ENCODE assay signal across 10 cellular contexts in the genomic region with DNA sequence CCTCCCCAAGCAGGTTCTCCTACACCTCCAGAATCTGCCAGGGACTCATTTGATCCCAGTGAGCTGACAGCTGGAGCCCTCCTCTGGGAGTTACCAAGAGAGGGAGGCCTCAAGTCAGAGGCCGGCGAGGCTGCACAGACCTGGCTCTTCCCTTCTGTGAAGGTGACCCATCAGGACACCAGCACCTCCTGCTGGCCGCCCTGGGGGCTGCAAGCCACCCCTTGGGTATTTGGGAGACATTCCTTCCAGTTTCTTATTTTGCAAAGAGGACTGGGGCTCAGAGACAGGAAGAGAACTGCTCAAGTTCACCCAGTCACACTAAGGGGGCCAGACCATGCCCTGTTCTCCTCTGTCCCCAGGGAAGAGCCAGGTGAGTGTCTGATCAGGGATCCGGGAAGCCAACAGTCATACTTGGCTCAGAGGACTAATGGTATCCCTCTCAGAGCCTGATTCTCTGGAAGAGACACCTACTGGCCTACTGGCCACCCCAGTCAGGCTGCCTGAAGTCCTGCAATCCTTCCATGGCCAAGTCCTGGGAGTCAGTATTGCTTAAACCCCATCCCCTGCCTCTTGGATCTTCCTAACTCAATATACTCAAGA. TPM values are rescaled to one million over a fixed set of nuclear protein-coding genes. Genes with fewer than 3 reads are reported as not detected.
DNase-seq lines count a peak whose midpoint lies in the region; ATAC-seq, FAIRE-seq and TF ChIP-seq lines count a peak whose summit lies in the region.
"Had no signal": no experiment of that assay in that cellular context is flagged by ENCODE, and none has a peak within 500 bp of the region (broad histone marks: within the 10 kb centered on the region; RNA-seq: fewer than 3 reads in every experiment).

No MANE protein-coding gene starts in this region.

- no peak overlapping the region for H4K8ac ChIP-seq in trophoblast cell (ENCODE audit: low read depth, low read length)

- FAIRE-seq in bronchial epithelial cell (lab: Jason Lieb, UNC) = no peak

- no peaks in the 10 kb centered on the region for H3K79me2 ChIP-seq in DOHH2 (ENCODE audit: control insufficient read depth, low read length)
- no peaks in the 10 kb centered on the region for H3K79me2 ChIP-seq in KMS-11 (ENCODE audit: insufficient read depth, low read depth)
- no peaks in the 10 kb centered on the region for H3K79me2 ChIP-seq in trophoblast cell (ENCODE audit: control insufficient read depth, insufficient read depth, low read length, poor library complexity)

- H3K27me3 Mint-ChIP-seq in naive B cell = no peaks in the 10 kb centered on the region
- peaks cover 7 to 16% (median 8%) of the 10 kb centered on the region in 3 donors for H3K27me3 Mint-ChIP-seq in immature natural killer cell (ENCODE audit: low read depth in 3 of 3)

- H3K9me3 ChIP-seq in DOHH2 (ENCODE audit: control insufficient read depth, insufficient read depth, low read length) (no peaks in the 10 kb centered on the region), trophoblast cell (ENCODE audit: insufficient read depth, low read depth, low read length) (no peaks in the 10 kb centered on the region)

- H3K9ac ChIP-seq in KMS-11 = no peak overlapping the region
- no peak overlapping the region for H3K9ac ChIP-seq in trophoblast cell (ENCODE audit: low read length)

- H2AK5ac ChIP-seq in trophoblast cell (ENCODE audit: low read length) = no peak overlapping the region

- no peak overlapping the region for H2BK12ac ChIP-seq in trophoblast cell (ENCODE audit: low read length)

- H3K79me1 ChIP-seq in trophoblast cell (ENCODE audit: low read length) = no peaks in the 10 kb centered on the region

- H3K36me3 ChIP-seq in DOHH2 (ENCODE audit: control insufficient read depth, low read length) (no peaks in the 10 kb centered on the region), KMS-11 (ENCODE audit: insufficient read depth) (no peaks in the 10 kb centered on the region), bronchial epithelial cell (ENCODE audit: control insufficient read depth, insufficient read depth, low read length) (no peaks in the 10 kb centered on the region), trophoblast cell (ENCODE audit: control insufficient read depth in 1 of 2, insufficient read depth in 2 of 2, low read length in 2 of 2) (no peaks in the 10 kb centered on the region)

- H3K4me1 Mint-ChIP-seq in naive B cell (peaks cover 28 to 48% (median 32%) of the 10 kb centered on the region in 3 donors), immature natural killer cell (peaks cover 4 to 5% of the 10 kb centered on the region in 2 donors)
- H3K4me1 Mint-ChIP-seq: mesothelial cell of epicardium had no signal

- no peaks in the 10 kb centered on the region for H3K4me1 ChIP-seq in DOHH2 (ENCODE audit: control insufficient read depth, low read length)
- H3K4me1 ChIP-seq in KMS-11 (ENCODE audit: low read depth, poor library complexity, severe bottlenecking) = no peaks in the 10 kb centered on the region
- peaks cover 3 to 5% of the 10 kb centered on the region in 2 experiments for H3K4me1 ChIP-seq in trophoblast cell (ENCODE audit: control insufficient read depth in 1 of 2, insufficient read depth in 2 of 2, low read length in 2 of 2)

- no peak overlapping the region for H3K23ac ChIP-seq in trophoblast cell (ENCODE audit: low read length)

- no peak overlapping the region for H2BK5ac ChIP-seq in trophoblast cell (ENCODE audit: low read depth, low read length, poor library complexity)

- no peak overlapping the region for H4K91ac ChIP-seq in trophoblast cell (ENCODE audit: low read depth, low read length)

- H2AFZ ChIP-seq in KMS-11 (ENCODE audit: low read depth) (no peak overlapping the region), trophoblast cell (ENCODE audit: insufficient read depth, low read length, poor library complexity) (no peak overlapping the region)

- peak; percentile 22 to 50 for ATAC-seq in naive B cell (ENCODE audit: low read depth in 2 of 2)

- H3K4ac ChIP-seq in trophoblast cell (ENCODE audit: low read depth, low read length) = no peak overlapping the region

- H3K4me3 ChIP-seq in DOHH2 (ENCODE audit: low read length) = no peak overlapping the region
- H3K4me3 ChIP-seq in KMS-11 (IDR thresholded peaks at IDR 0.05; ENCODE audit: insufficient read depth, low read depth, low read length) = no peak overlapping the region
- no peak overlapping the region for H3K4me3 ChIP-seq in bronchial epithelial cell (ENCODE audit: low read depth, low read length)
- H3K4me3 ChIP-seq in trophoblast cell (ENCODE audit: low read depth, low read length) = no peak overlapping the region

- H3K27me3 ChIP-seq in DOHH2 (ENCODE audit: control insufficient read depth, low read length) (peaks cover 12% of the 10 kb centered on the region), KMS-11 (ENCODE audit: insufficient read depth, low read depth) (no peaks in the 10 kb centered on the region), bronchial epithelial cell (ENCODE audit: control insufficient read depth, insufficient read depth, low read length) (peaks cover 3% of the 10 kb centered on the region), trophoblast cell (ENCODE audit: insufficient read depth, low read length) (no peaks in the 10 kb centered on the region)

- no peak overlapping the region for H3K18ac ChIP-seq in trophoblast cell (ENCODE audit: low read length)

- no peak overlapping the region for H3K14ac ChIP-seq in trophoblast cell (ENCODE audit: low read length)

- no peak overlapping the region for H2BK120ac ChIP-seq in trophoblast cell (ENCODE audit: insufficient read depth, low read length, poor library complexity)

- H3K9me2 ChIP-seq in DOHH2 (replicated peaks; ENCODE audit: control insufficient read depth, low read length) = no peaks in the 10 kb centered on the region

- H3K27ac Mint-ChIP-seq in naive B cell (peak overlapping the region in 3 of 6 donors; percentile 9 to 70 (median 27)), immature natural killer cell (no peak overlapping the region)
- H3K27ac Mint-ChIP-seq: mesothelial cell of epicardium had no signal

- no peaks in the 10 kb centered on the region for H3K36me3 Mint-ChIP-seq in naive B cell
- no peaks in the 10 kb centered on the region for H3K36me3 Mint-ChIP-seq in immature natural killer cell
- H3K36me3 Mint-ChIP-seq: mesothelial cell of epicardium had no signal

- no peaks in the 10 kb centered on the region for H3F3A ChIP-seq in DOHH2 (ENCODE audit: control insufficient read depth, insufficient read depth)

- H3K4me3 Mint-ChIP-seq in naive B cell = peak overlapping the region in 3 of 8 donors; percentile 6 to 60 (median 35)
- H3K4me3 Mint-ChIP-seq in immature natural killer cell = no peak overlapping the region
- H3K4me3 Mint-ChIP-seq: mesothelial cell of epicardium had no signal

- H3K27ac ChIP-seq in DOHH2 (ENCODE audit: low read depth, low read length) (no peak overlapping the region), KMS-11 (no peak overlapping the region), trophoblast cell (ENCODE audit: low read depth, low read length) (no peak overlapping the region)

- TF ChIP-seq CTCF in DOHH2 (IDR thresholded peaks at IDR 0.05; ENCODE audit: low read depth, low read length, poor library complexity, severe bottlenecking) (peak; percentile 74), KMS-11 (conservative IDR thresholded peaks at IDR 0.05; ENCODE audit: low read depth, low read length) (peak; percentile 62), bronchial epithelial cell (IDR thresholded peaks at IDR 0.05; ENCODE audit: insufficient read depth, low read length, severe bottlenecking) (peak; percentile 49)

- no peak overlapping the region for H3K4me2 ChIP-seq in DOHH2 (ENCODE audit: low read length)
- no peak overlapping the region for H3K4me2 ChIP-seq in KMS-11
- H3K4me2 ChIP-seq in trophoblast cell (ENCODE audit: low read length) = no peak overlapping the region

- DNase-seq in bronchial epithelial cell (ENCODE audit: low read depth) = no peak
- DNase-seq in naive B cell = peak; percentile 58
- DNase-seq in SKM-1 treated with dmso at 0.1 percent for 144 hours (lab: John Stamatoyannopoulos, UW; ENCODE audit: unreplicated experiment) = no peak
- DNase-seq in AG20443 (ENCODE audit: low spot score) = no peak
- no peak for DNase-seq in immature natural killer cell
- DNase-seq in trophoblast cell = no peak
- DNase-seq: NCI-H524 had no signal

- H4K20me1 ChIP-seq in DOHH2 (ENCODE audit: control insufficient read depth, insufficient read depth, low read depth, low read length) = no peaks in the 10 kb centered on the region
- H4K20me1 ChIP-seq in KMS-11 (ENCODE audit: insufficient read depth) = no peaks in the 10 kb centered on the region

- no peaks in the 10 kb centered on the region for H3K9me3 Mint-ChIP-seq in naive B cell
- no peaks in the 10 kb centered on the region for H3K9me3 Mint-ChIP-seq in immature natural killer cell
- H3K9me3 Mint-ChIP-seq: mesothelial cell of epicardium had no signal

- H4K12ac ChIP-seq in trophoblast cell (ENCODE audit: low read depth, low read length) = no peak overlapping the region

- no CpG with 5 or more reads among the region's 4 CpGs for WGBS in trophoblast cell (ENCODE audit: extremely low coverage, insufficient coverage, insufficient read length)

RNA-seq across cellular contexts. Expression of gene RIC3, which starts 40.5 kb away (rescaled TPM):
- 0.26 TPM in 2 replicates for total RNA-seq in bronchial epithelial cell
- 1 to 10 TPM; 3.2 to 7.3 (median 5.7) TPM for polyA plus RNA-seq in naive B cell (ENCODE audit: low read depth in 6 of 6)
- under 1 TPM in 1 of 3 donors, not detected in 2; 0.44 TPM for polyA plus RNA-seq in immature natural killer cell
- polyA plus RNA-seq in trophoblast cell (2013) = 1.0 and 1.2 TPM in 2 replicates

RNA-seq across cellular contexts. Expression of gene LMO1, which starts 54.4 kb away (rescaled TPM):
- not detected in 2 replicates for total RNA-seq in bronchial epithelial cell
- polyA plus RNA-seq in naive B cell (ENCODE audit: low read depth in 6 of 6) = not detected
- polyA plus RNA-seq in immature natural killer cell = not detected
- 9.5 and 10.1 TPM in 2 replicates for polyA plus RNA-seq in trophoblast cell (2013)
